In genomic region chr4:184536070-184536880, GRCh38 we compare ENCODE assay signal across 9 cellular contexts.
A peak's percentile ranks its signal among the peaks of the same experiment; 100 is the strongest.
DNase-seq lines count a peak whose midpoint lies in the region; ATAC-seq, FAIRE-seq and TF ChIP-seq lines count a peak whose summit lies in the region.
"Had no signal": no experiment of that assay in that cellular context is flagged by ENCODE, and none has a peak within 500 bp of the region (broad histone marks: within the 10 kb centered on the region; RNA-seq: fewer than 3 reads in every experiment).

No MANE protein-coding gene starts in this region.

- H3K27me3 ChIP-seq in adrenal gland (no peaks in the 10 kb centered on the region), HepG2 (ENCODE audit: control insufficient read depth in 1 of 2, insufficient read depth in 2 of 2, low read length in 2 of 2) (no peaks in the 10 kb centered on the region; a peak in 1 of 5 replicates), thyroid gland (no peaks in the 10 kb centered on the region)

- H3K36me3 ChIP-seq in adrenal gland (replicated peaks in 1 of 2) (no peaks in the 10 kb centered on the region), HepG2 (replicated peaks in 1 of 2; ENCODE audit: control insufficient read depth in 1 of 2, insufficient read depth in 2 of 2, low read length in 2 of 2) (no peaks in the 10 kb centered on the region), thyroid gland (no peaks in the 10 kb centered on the region)

- H4K20me1 ChIP-seq in HepG2 (ENCODE audit: insufficient read depth, low read length), result no peaks in the 10 kb centered on the region

- no peak for TF ChIP-seq EP300 in HepG2 (IDR thresholded peaks at IDR 0.05; ENCODE audit: low read depth in 2 of 2, low read length in 2 of 2)
- TF ChIP-seq EP300 in HepG2 (CRISPR knock-in tag; IDR thresholded peaks at IDR 0.05; ENCODE audit: borderline replicate concordance), result no peak

- peak overlapping the region in 3 of 4 donors; percentile 35 to 77 (median 67) for H3K4me3 ChIP-seq in adrenal gland
- H3K4me3 ChIP-seq in HepG2 (replicated peaks in 1 of 3; ENCODE audit: insufficient read depth in 1 of 3, low read depth in 2 of 3, low read length in 3 of 3), result peak overlapping the region; percentile 75 to 98 (median 87); a peak in 5 of 6 replicates
- H3K4me3 ChIP-seq in thyroid gland (replicated peaks in 1 of 3), result peak overlapping the region; percentile 39 to 89 (median 76)

- TF ChIP-seq POLR2A in adrenal gland (IDR thresholded peaks at IDR 0.05), result no peak
- no peak for TF ChIP-seq POLR2A in HepG2 (IDR thresholded peaks at IDR 0.05; ENCODE audit: insufficient read depth in 1 of 2, low read depth in 2 of 2, low read length in 2 of 2)
- no peak for TF ChIP-seq POLR2A in thyroid gland (IDR thresholded peaks at IDR 0.05)

- H3K79me2 ChIP-seq in HepG2 (ENCODE audit: insufficient read depth, low read length), result no peaks in the 10 kb centered on the region

- WGBS in adrenal gland, 4 donors, result 27 to 36% (median 33%) methylated on average over 10 of the region's 10 CpGs
- WGBS in HepG2 (ENCODE audit: low lambda C conversion rate), result 36% methylated on average over 10 of the region's 10 CpGs
- WGBS in thyroid gland, 2 donors, result 68 to 69% methylated on average over 10 of the region's 10 CpGs

- peaks cover 43% of the 10 kb centered on the region for H3K4me1 Mint-ChIP-seq in activated naive CD4-positive, alpha-beta T cell treated with anti-CD3 and anti-CD28 coated beads for 36 hours (ENCODE audit: low read depth)

- H2AFZ ChIP-seq in HepG2 (ENCODE audit: low read length), result peak overlapping the region; percentile 49

- in situ Hi-C loops in HepG2 (cut with HindIII; ENCODE audit: extremely low pct_ligation_motif_present, low pct_unique_long_range_greater_than_20kb), result loop anchor here (5.0 kb wide), 1 partner anchor 269 kb away; no protein-coding TSS in a partner anchor

- H3K27ac Mint-ChIP-seq in activated naive CD4-positive, alpha-beta T cell treated with anti-CD3 and anti-CD28 coated beads for 36 hours, result peak overlapping the region; percentile 96

- CTCF ChIA-PET in activated naive CD4-positive, alpha-beta T cell treated with anti-CD3 and anti-CD28 coated beads for 36 hours (lab: Charles Lee), result interaction anchor here (0.6 to 3.9 kb wide), 9 partner anchors 15 to 272 kb away, joined by 3 to 23 read pairs (median 4); no protein-coding TSS in a partner anchor
- CTCF ChIA-PET in HepG2 (lab: Yijun Ruan, JAX; ENCODE audit: low intra/inter-chr PET ratio, low total read pairs), result no interaction called here

- no peak for DNase-seq in activated naive CD4-positive, alpha-beta T cell treated with anti-CD3 and anti-CD28 coated beads for 36 hours
- DNase-seq in activated naive CD4-positive, alpha-beta T cell treated with Interleukin-2 at 50 U/mL for 16 hours, result no peak
- DNase-seq in adrenal gland (peak in 4 of 7 donors; percentile 22 to 57 (median 30)), HepG2 (ENCODE audit: low spot score) (no peak), thyroid gland (no peak), AG08395 (ENCODE audit: low spot score) (no peak), medulla oblongata (ENCODE audit: extremely low spot score) (no peak)
- no peak for DNase-seq in effector CD4-positive, alpha-beta T cell
- DNase-seq: stimulated activated CD4-positive, alpha-beta T cell treated with anti-CD3 and anti-CD28 coated beads, Interleukin-4, amount 100 ng/mL, for 4 hours had no signal

- H3K4me2 ChIP-seq in HepG2 (ENCODE audit: low read depth, low read length), result peak overlapping the region; percentile 93

- H3K27ac ChIP-seq in adrenal gland (peak overlapping the region; percentile 78 to 98 (median 94)), HepG2 (ENCODE audit: extremely low read length, insufficient read depth, low read length) (peak overlapping the region; percentile 71), thyroid gland (peak overlapping the region; percentile 92 to 95 (median 93))

- H3K4me1 ChIP-seq in adrenal gland (replicated peaks in 1 of 2) (peaks cover 27 to 44% of the 10 kb centered on the region in 2 donors), HepG2 (ENCODE audit: insufficient read depth, low read length) (peaks cover 28% of the 10 kb centered on the region), thyroid gland (peaks cover 0 to 19% of the 10 kb centered on the region in 2 donors)

- no peaks in the 10 kb centered on the region for H3K9me3 ChIP-seq in adrenal gland (replicated peaks in 1 of 3)
- H3K9me3 ChIP-seq in HepG2 (ENCODE audit: low read length), result no peaks in the 10 kb centered on the region
- H3K9me3 ChIP-seq in thyroid gland, result no peaks in the 10 kb centered on the region

- H3K4me3 Mint-ChIP-seq in activated naive CD4-positive, alpha-beta T cell treated with anti-CD3 and anti-CD28 coated beads for 36 hours, result peak overlapping the region; percentile 97

- intact Hi-C loops in activated naive CD4-positive, alpha-beta T cell treated with anti-CD3 and anti-CD28 coated beads for 36 hours (cut with micrococcal nuclease), result loop anchor here (2.0 to 5.0 kb wide), 4 partner anchors 39 to 1619 kb away; partner anchors contain the start of genes DCTD and ING2
- intact Hi-C loops in adrenal gland (cut with DNase I) (loop anchor here (5.0 to 10.0 kb wide), 3 partner anchors 61 to 264 kb away; partner anchors contain the start of gene IRF2 (in 2 of the 2)), HepG2 (cut with micrococcal nuclease; ENCODE audit: unreplicated experiment) (loop anchor here (2.0 to 5.0 kb wide), 4 partner anchors 61 to 249 kb away; partner anchors contain the start of genes CASP3, IRF2 and PRIMPOL), thyroid gland (cut with DNase I) (loop anchor here (5.0 kb wide), 2 partner anchors 64 to 274 kb away; partner anchors contain the start of gene IRF2)

- no peaks in the 10 kb centered on the region for H3K36me3 Mint-ChIP-seq in activated naive CD4-positive, alpha-beta T cell treated with anti-CD3 and anti-CD28 coated beads for 36 hours (ENCODE audit: low read depth)

- no peak for ATAC-seq in HepG2

- TF ChIP-seq CTCF in adrenal gland (IDR thresholded peaks at IDR 0.05), result peak in 1 of 6 experiments; percentile 1
- no peak for TF ChIP-seq CTCF in HepG2 (CRISPR knock-in tag; IDR thresholded peaks at IDR 0.05)
- no peak for TF ChIP-seq CTCF in thyroid gland (IDR thresholded peaks at IDR 0.05)

- FAIRE-seq in HepG2 (lab: Jason Lieb, UNC), result no peak

- no TSS peak for BruUV-seq in HepG2 (replicated peaks; lab: Mats Ljungman, UMichigan)

- H3K9ac ChIP-seq in HepG2 (ENCODE audit: insufficient read depth, low read depth, low read length), result peak overlapping the region; percentile 87

- no peak for TF ChIP-seq RAD21 in HepG2 (CRISPR knock-in tag; IDR thresholded peaks at IDR 0.05)

- no peaks in the 10 kb centered on the region for H3K9me3 Mint-ChIP-seq in activated naive CD4-positive, alpha-beta T cell treated with anti-CD3 and anti-CD28 coated beads for 36 hours

- no peaks in the 10 kb centered on the region for H3K27me3 Mint-ChIP-seq in activated naive CD4-positive, alpha-beta T cell treated with anti-CD3 and anti-CD28 coated beads for 36 hours (ENCODE audit: low read depth)

- POLR2A ChIA-PET in HepG2 (lab: Yijun Ruan, JAX), result interaction anchor here (1.1 to 1.9 kb wide), 9 partner anchors 12 to 432 kb away, joined by 3 to 15 read pairs (median 4); partner anchors contain the start of gene IRF2

TF ChIP-seq in HepG2, 621 proteins besides CTCF, POLR2A, EP300 and RAD21:
- TF ChIP-seq SOX13 (IDR thresholded peaks at IDR 0.05), result no peak
- peak in 1 of 2 experiments; percentile 32; a peak in 1 of 4 replicates for TF ChIP-seq SOX13 (CRISPR knock-in tag; conservative IDR thresholded peaks at IDR 0.05 in 1 of 2, IDR thresholded peaks at IDR 0.05 in 1 of 2)
- TF ChIP-seq ESRRA (CRISPR knock-in tag; IDR thresholded peaks at IDR 0.05; ENCODE audit: low read depth), result no peak
- no peak for TF ChIP-seq FOXO1 (CRISPR knock-in tag; IDR thresholded peaks at IDR 0.05)

Comparison
In these comparisons a context has a peak if more than half of its experiments do, and no peak if none do; other contexts are left out.
1. DNase-seq: peak in adrenal gland (4 of 7); none in activated naive CD4-positive, alpha-beta T cell treated with anti-CD3 and anti-CD28 coated beads for 36 hours (single experiment), activated naive CD4-positive, alpha-beta T cell treated with Interleukin-2 at 50 U/mL for 16 hours (single experiment), HepG2 (single experiment), thyroid gland (0 of 2), AG08395 (single experiment), medulla oblongata (single experiment) and effector CD4-positive, alpha-beta T cell (single experiment).
2. Peak in every context shown above with its lines, with median percentiles within 50 percentile points of each other: H3K27ac ChIP-seq and H3K4me3 ChIP-seq.